Comparison of ENCODE assay signal across 8 cellular contexts in the genomic region with DNA sequence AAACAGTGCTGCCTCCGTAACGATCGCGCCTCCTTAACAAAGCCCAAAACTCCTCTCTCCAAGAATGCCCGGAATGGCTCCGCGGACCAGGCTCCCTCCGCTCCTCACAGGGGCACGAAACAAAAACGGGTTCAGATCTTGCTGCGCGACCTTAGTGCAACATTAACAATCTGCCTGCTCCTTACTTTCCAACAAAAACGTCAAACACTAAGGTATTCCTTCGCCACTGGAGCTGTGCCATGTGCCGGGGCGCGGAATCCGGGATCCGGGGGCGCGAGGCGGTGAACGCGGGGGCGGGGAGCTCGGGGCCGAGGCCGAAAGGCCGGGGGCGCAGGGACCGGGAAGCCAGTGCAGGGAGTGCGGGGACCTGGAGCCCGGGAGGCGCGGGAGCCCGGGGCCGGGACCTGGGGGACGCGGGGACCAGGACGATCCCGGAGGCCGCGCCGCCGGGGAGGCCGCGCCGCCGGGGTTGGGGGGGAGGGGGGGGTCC. TPM values are rescaled to one million over a fixed set of nuclear protein-coding genes. Genes with fewer than 3 reads are reported as not detected.
DNase-seq lines count a peak whose midpoint lies in the region; ATAC-seq and TF ChIP-seq lines count a peak whose summit lies in the region.

No MANE protein-coding gene starts in this region.

- no peak overlapping the region for H3K9ac ChIP-seq in parathyroid adenoma

- peak overlapping the region; percentile 89 for H3K4me2 ChIP-seq in parathyroid adenoma (ENCODE audit: low read length)

- peak overlapping the region; percentile 46 for H3K27ac Mint-ChIP-seq in activated T-helper 2 cell treated with anti-CD3 and anti-CD28 coated beads, Interferon-gamma antibody, Interleukin-2, Interleukin-4, amounts not matched to agents 10 μg/mL and 5 μg/mL and 100 μg/mL, durations not matched to agents 14 hours and 24 hours and 36 hours
- H3K27ac Mint-ChIP-seq in glutamatergic neuron (ENCODE audit: unreplicated experiment) = peak overlapping the region; percentile 97

- H3K4me1 ChIP-seq in parathyroid adenoma = no peaks in the 10 kb centered on the region

- H3K4me3 ChIP-seq in parathyroid adenoma (ENCODE audit: low read depth, low read length) = peak overlapping the region; percentile 77

- H3K36me3 ChIP-seq in parathyroid adenoma (ENCODE audit: control insufficient read depth, insufficient read depth, low read length) = no peaks in the 10 kb centered on the region

- H3K79me2 ChIP-seq in parathyroid adenoma = peaks cover 16% of the 10 kb centered on the region

- TF ChIP-seq CTCF in glutamatergic neuron (IDR thresholded peaks at IDR 0.05; ENCODE audit: partially characterized antibody, unreplicated experiment) (no peak), parathyroid adenoma (IDR thresholded peaks at IDR 0.05) (no peak)

- H3K9me3 Mint-ChIP-seq in activated T-helper 2 cell treated with anti-CD3 and anti-CD28 coated beads, Interferon-gamma antibody, Interleukin-2, Interleukin-4, amounts not matched to agents 10 μg/mL and 5 μg/mL and 100 μg/mL, durations not matched to agents 14 hours and 24 hours and 36 hours = no peaks in the 10 kb centered on the region
- peaks cover 19% of the 10 kb centered on the region for H3K9me3 Mint-ChIP-seq in glutamatergic neuron (ENCODE audit: unreplicated experiment)

- H3K9me3 ChIP-seq in parathyroid adenoma (ENCODE audit: control insufficient read depth, low read length) = no peaks in the 10 kb centered on the region

- ATAC-seq in GM18867 (IDR thresholded peaks at IDR 0.05; ENCODE audit: unreplicated experiment) (peak; percentile 16), GM18858 (IDR thresholded peaks at IDR 0.05; ENCODE audit: unreplicated experiment) (no peak)

- DNase-seq in ACHN (peak; percentile 31), HuH-7.5 (ENCODE audit: low spot score) (peak; percentile 32), glutamatergic neuron (peak; percentile 48), COLO829 (ENCODE audit: low spot score) (no peak)
- DNase-seq in activated T-helper 2 cell treated with anti-CD3 and anti-CD28 coated beads, Interferon-gamma antibody, Interleukin-2, Interleukin-4, amounts not matched to agents 10 μg/mL and 5 μg/mL and 100 μg/mL, durations not matched to agents 14 hours and 24 hours and 36 hours (ENCODE audit: low spot score) = no peak

- H3K4me1 Mint-ChIP-seq in activated T-helper 2 cell treated with anti-CD3 and anti-CD28 coated beads, Interferon-gamma antibody, Interleukin-2, Interleukin-4, amounts not matched to agents 10 μg/mL and 5 μg/mL and 100 μg/mL, durations not matched to agents 14 hours and 24 hours and 36 hours (ENCODE audit: low read depth) = peaks cover 17% of the 10 kb centered on the region
- H3K4me1 Mint-ChIP-seq in glutamatergic neuron (ENCODE audit: low read depth, unreplicated experiment) = peaks cover 5% of the 10 kb centered on the region

- no peaks in the 10 kb centered on the region for H3K36me3 Mint-ChIP-seq in activated T-helper 2 cell treated with anti-CD3 and anti-CD28 coated beads, Interferon-gamma antibody, Interleukin-2, Interleukin-4, amounts not matched to agents 10 μg/mL and 5 μg/mL and 100 μg/mL, durations not matched to agents 14 hours and 24 hours and 36 hours (ENCODE audit: low read depth)
- no peaks in the 10 kb centered on the region for H3K36me3 Mint-ChIP-seq in glutamatergic neuron (ENCODE audit: unreplicated experiment)

- peaks cover 24% of the 10 kb centered on the region for H3K27me3 Mint-ChIP-seq in activated T-helper 2 cell treated with anti-CD3 and anti-CD28 coated beads, Interferon-gamma antibody, Interleukin-2, Interleukin-4, amounts not matched to agents 10 μg/mL and 5 μg/mL and 100 μg/mL, durations not matched to agents 14 hours and 24 hours and 36 hours (ENCODE audit: low read depth)
- H3K27me3 Mint-ChIP-seq in glutamatergic neuron (ENCODE audit: unreplicated experiment) = peaks cover 8% of the 10 kb centered on the region

- intact Hi-C loops in activated T-helper 2 cell treated with anti-CD3 and anti-CD28 coated beads, Interferon-gamma antibody, Interleukin-2, Interleukin-4, amounts not matched to agents 10 μg/mL and 5 μg/mL and 100 μg/mL, durations not matched to agents 14 hours and 24 hours and 36 hours (cut with micrococcal nuclease) = no loop called here

- H2AFZ ChIP-seq in parathyroid adenoma = peak overlapping the region; percentile 75

- H3K27me3 ChIP-seq in parathyroid adenoma (ENCODE audit: control insufficient read depth, insufficient read depth, low read length) = no peaks in the 10 kb centered on the region

- in situ Hi-C loops in ACHN (cut with HindIII; ENCODE audit: low pct_ligation_motif_present, low pct_unique_long_range_greater_than_20kb, low sequenced_read_pairs) = no loop called here

- H3K4me3 Mint-ChIP-seq in activated T-helper 2 cell treated with anti-CD3 and anti-CD28 coated beads, Interferon-gamma antibody, Interleukin-2, Interleukin-4, amounts not matched to agents 10 μg/mL and 5 μg/mL and 100 μg/mL, durations not matched to agents 14 hours and 24 hours and 36 hours (ENCODE audit: low read depth) = peak overlapping the region; percentile 87
- H3K4me3 Mint-ChIP-seq in glutamatergic neuron (ENCODE audit: unreplicated experiment) = peak overlapping the region; percentile 100

- H3K27ac ChIP-seq in parathyroid adenoma = peak overlapping the region; percentile 32

RNA-seq across cellular contexts. Expression of gene CYFIP1, which starts 0.4 kb away (rescaled TPM):
- total RNA-seq in activated T-helper 2 cell treated with anti-CD3 and anti-CD28 coated beads, Interferon-gamma antibody, Interleukin-2, Interleukin-4, amounts not matched to agents 10 μg/mL and 5 μg/mL and 100 μg/mL, durations not matched to agents 14 hours and 24 hours and 36 hours = 52.7 and 53.1 TPM in 2 replicates
- total RNA-seq in glutamatergic neuron (ENCODE audit: unreplicated experiment) = 143 TPM

RNA-seq across cellular contexts. Expression of gene TUBGCP5, which starts 59.6 kb away (rescaled TPM):
- 22.8 and 26.2 TPM in 2 replicates for total RNA-seq in activated T-helper 2 cell treated with anti-CD3 and anti-CD28 coated beads, Interferon-gamma antibody, Interleukin-2, Interleukin-4, amounts not matched to agents 10 μg/mL and 5 μg/mL and 100 μg/mL, durations not matched to agents 14 hours and 24 hours and 36 hours
- total RNA-seq in glutamatergic neuron (ENCODE audit: unreplicated experiment) = 15.6 TPM

Comparison
In these comparisons a context has a peak if more than half of its experiments do, and no peak if none do; other contexts are left out.
1. DNase-seq: peak in ACHN (single experiment), HuH-7.5 (single experiment) and glutamatergic neuron (single experiment); none in activated T-helper 2 cell treated with anti-CD3 and anti-CD28 coated beads, Interferon-gamma antibody, Interleukin-2, Interleukin-4, amounts not matched to agents 10 μg/mL and 5 μg/mL and 100 μg/mL, durations not matched to agents 14 hours and 24 hours and 36 hours (single experiment) and COLO829 (single experiment).